8 cellular contexts compared by ENCODE assay signal in the genomic region with DNA sequence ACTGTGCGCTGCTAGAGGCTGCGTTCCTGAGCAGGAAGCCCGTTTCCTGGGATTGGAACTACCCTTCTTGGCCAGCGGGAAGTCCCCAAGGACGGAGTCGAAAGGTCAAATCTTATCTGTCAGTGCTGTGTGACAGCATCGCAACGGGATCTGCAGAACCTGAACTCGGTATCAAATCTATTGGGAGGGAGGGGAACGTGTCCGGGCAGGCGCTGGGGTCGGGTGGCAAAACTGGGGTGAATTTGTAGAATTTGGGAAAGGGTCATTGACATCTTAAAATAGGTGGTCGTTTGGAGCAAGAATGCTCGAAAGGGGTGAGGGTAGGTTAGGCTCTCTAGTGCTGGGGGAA. TPM values are rescaled to one million over a fixed set of nuclear protein-coding genes. Genes with fewer than 3 reads are reported as not detected.
A peak's percentile ranks its signal among the peaks of the same experiment; 100 is the strongest.
DNase-seq lines count a peak whose midpoint lies in the region; ATAC-seq, FAIRE-seq and TF ChIP-seq lines count a peak whose summit lies in the region.

No MANE protein-coding gene starts in this region.

- FAIRE-seq in bronchial epithelial cell (lab: Jason Lieb, UNC) = no peak

- POLR2A ChIA-PET in AG04450 (lab: Yijun Ruan, JAX) = interaction anchor here (0.6 to 1.2 kb wide), 3 partner anchors 11 to 279 kb away, joined by 3 read pairs; partner anchors contain the start of gene RGL1

- H3K4me1 ChIP-seq in muscle layer of duodenum (ENCODE audit: control insufficient read depth in 1 of 2, insufficient read depth in 2 of 2, low read length in 2 of 2) = peaks cover 6 to 27% of the 10 kb centered on the region in 2 donors

- H3K36me3 ChIP-seq in bronchial epithelial cell (ENCODE audit: control insufficient read depth, insufficient read depth, low read length) (peaks cover 2% of the 10 kb centered on the region), muscle layer of duodenum (ENCODE audit: control insufficient read depth in 1 of 2, insufficient read depth in 2 of 2, low read length in 2 of 2) (peaks cover 0 to 12% of the 10 kb centered on the region in 2 donors)

- TF ChIP-seq CTCF in AG04450 (IDR thresholded peaks at IDR 0.05; ENCODE audit: low read depth, low read length) (no peak), bronchial epithelial cell (IDR thresholded peaks at IDR 0.05; ENCODE audit: insufficient read depth, low read length, severe bottlenecking) (no peak)

- H3K27me3 ChIP-seq in AG04450 (ENCODE audit: control insufficient read depth, insufficient read depth, low read length) = no peaks in the 10 kb centered on the region
- H3K27me3 ChIP-seq in bronchial epithelial cell (ENCODE audit: control insufficient read depth, insufficient read depth, low read length) = no peaks in the 10 kb centered on the region
- no peaks in the 10 kb centered on the region for H3K27me3 ChIP-seq in muscle layer of duodenum (ENCODE audit: low read depth, low read length)

- peak overlapping the region; percentile 89 for H3K4me3 ChIP-seq in AG04450 (ENCODE audit: low read depth, low read length)
- H3K4me3 ChIP-seq in bronchial epithelial cell (ENCODE audit: low read depth, low read length) = peak overlapping the region; percentile 98
- peak overlapping the region; percentile 84 to 89 for H3K4me3 ChIP-seq in muscle layer of duodenum (ENCODE audit: low read depth in 1 of 2, low read length in 2 of 2)

- no peak overlapping the region for H3K27ac ChIP-seq in AG04450 (ENCODE audit: low read depth, low read length)
- peak overlapping the region; percentile 8 for H3K27ac ChIP-seq in muscle layer of duodenum (ENCODE audit: low read length)

- CTCF ChIA-PET in AG04450 (lab: Charles Lee) = no interaction called here

- DNase-seq in AG04450 (ENCODE audit: low read depth, low spot score) (no peak), bronchial epithelial cell (ENCODE audit: low read depth) (no peak), dermis blood vessel endothelial cell (no peak)

- ATAC-seq in HG02938 (IDR thresholded peaks at IDR 0.05; ENCODE audit: unreplicated experiment) = peak; percentile 4
- no peak for ATAC-seq in GM18517 (IDR thresholded peaks at IDR 0.05; ENCODE audit: unreplicated experiment)
- ATAC-seq in GM21515 (IDR thresholded peaks at IDR 0.05; ENCODE audit: unreplicated experiment) = no peak
- ATAC-seq in GM18868 (IDR thresholded peaks at IDR 0.05; ENCODE audit: unreplicated experiment) = no peak

- H3K9me3 ChIP-seq in AG04450 (ENCODE audit: control insufficient read depth, insufficient read depth, low read length) (no peaks in the 10 kb centered on the region), muscle layer of duodenum (ENCODE audit: control insufficient read depth in 1 of 2, low read length in 2 of 2) (no peaks in the 10 kb centered on the region)

RNA-seq across cellular contexts. Expression of gene ARPC5, which starts 0.7 kb away (rescaled TPM):
- polyA plus RNA-seq in AG04450 (2011; rRNA removed) = 251 and 293 TPM in 2 replicates
- 163 and 167 TPM in 2 replicates for polyA minus RNA-seq in AG04450 (2011; rRNA and poly(A)+ RNA removed)
- total RNA-seq in bronchial epithelial cell (95.3 and 182 TPM in 2 replicates), dermis blood vessel endothelial cell (172 and 229 TPM in 2 replicates)

RNA-seq across cellular contexts. Expression of gene APOBEC4, which starts 16.8 kb away (rescaled TPM):
- not detected in 2 replicates for polyA plus RNA-seq in AG04450 (2011; rRNA removed)
- polyA minus RNA-seq in AG04450 (2011; rRNA and poly(A)+ RNA removed) = not detected in 2 replicates
- not detected in 2 replicates for total RNA-seq in bronchial epithelial cell
- total RNA-seq in dermis blood vessel endothelial cell = not detected in 2 replicates

RNA-seq across cellular contexts. Expression of gene NCF2, which starts 46.0 kb away (rescaled TPM):
- polyA plus RNA-seq in AG04450 (2011; rRNA removed) = 0.43 and 0.47 TPM in 2 replicates
- 0.35 and 0.69 TPM in 2 replicates for polyA minus RNA-seq in AG04450 (2011; rRNA and poly(A)+ RNA removed)
- total RNA-seq in bronchial epithelial cell (96.4 and 202 TPM in 2 replicates), dermis blood vessel endothelial cell (not detected in 2 replicates)

Comparison
In these comparisons a context has a peak if more than half of its experiments do, and no peak if none do; other contexts are left out.
1. RNA of gene NCF2, which starts 46.0 kb away (total RNA-seq): 96.4 to 202 TPM in bronchial epithelial cell; not detected in dermis blood vessel endothelial cell; every median in the first group is over 10 times any median in the second.
2. Peak in every context shown above with its lines, with median percentiles within 50 percentile points of each other: H3K4me3 ChIP-seq.